ENCODE assay signal across 19 cellular contexts in the genomic region with DNA sequence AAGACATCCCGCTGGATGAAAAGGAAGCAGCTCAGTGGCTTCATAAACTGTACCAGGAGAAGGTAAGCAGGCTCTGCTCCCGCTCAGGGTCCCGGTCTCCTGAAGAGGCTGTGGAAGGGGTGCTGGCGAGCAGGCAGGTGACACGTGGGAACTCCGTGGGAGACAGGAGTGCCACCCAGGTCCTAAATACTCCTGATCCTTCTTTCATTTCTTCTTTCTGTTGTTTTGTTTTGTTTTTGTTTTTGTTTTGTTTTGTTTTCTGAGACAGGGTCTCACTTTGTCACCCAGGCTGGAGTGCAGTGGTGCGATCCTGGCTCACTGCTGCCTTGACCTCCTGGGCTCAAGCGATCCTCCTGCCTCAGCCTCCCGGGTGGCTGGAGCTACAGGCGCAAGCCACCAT. TPM values are rescaled to one million over a fixed set of nuclear protein-coding genes. Genes with fewer than 3 reads are reported as not detected.
DNase-seq lines count a peak whose midpoint lies in the region; ATAC-seq, FAIRE-seq and TF ChIP-seq lines count a peak whose summit lies in the region.
"Had no signal": no experiment of that assay in that cellular context is flagged by ENCODE, and none has a peak within 500 bp of the region (broad histone marks: within the 10 kb centered on the region; RNA-seq: fewer than 3 reads in every experiment).

No MANE protein-coding gene starts in this region.

- H3K4me3 Mint-ChIP-seq in activated T-cell treated with anti-CD3 and anti-CD28 coated beads, Interleukin-2, amount 50 U/mL, for 24 hours = no peak overlapping the region
- no peak overlapping the region for H3K4me3 Mint-ChIP-seq in stimulated activated naive B cell treated with anti-CD40 and anti-IgM and Interleukin-4, amounts not matched to agents 10 μg/mL and 1 μg/mL and 100 μg/mL, for 72 hours
- H3K4me3 Mint-ChIP-seq: CD4-positive, CD25-positive, alpha-beta regulatory T cell; GM23338; H9 had no signal

- no peaks in the 10 kb centered on the region for H3K9me1 ChIP-seq in K562 (ENCODE audit: control insufficient read depth, insufficient read depth, low read length)

- TF ChIP-seq EP300 in K562 (IDR thresholded peaks at IDR 0.05; ENCODE audit: low read length) = no peak

- POLR2A ChIA-PET in K562 (lab: Yijun Ruan, JAX) = interaction anchor here (1.7 kb wide), 1 partner anchor 20 kb away, joined by 6 read pairs; no protein-coding TSS in a partner anchor

- intact Hi-C loops in K562 (cut with micrococcal nuclease) = no loop called here

- no peak overlapping the region for H3K9ac ChIP-seq in K562 (ENCODE audit: insufficient read depth in 1 of 2, low read depth in 2 of 2, low read length in 2 of 2)
- H3K9ac ChIP-seq: BLaER1 had no signal

- ATAC-seq in K562 (no peak), HG03469 (IDR thresholded peaks at IDR 0.05; ENCODE audit: unreplicated experiment) (no peak)
- ATAC-seq in stimulated activated naive B cell treated with anti-CD40 and anti-IgM and Interleukin-4, amounts not matched to agents 10 μg/mL and 1 μg/mL and 100 μg/mL, for 72 hours (replicated peaks) = no peak
- ATAC-seq: GM23338 had no signal

- H3K27me3 ChIP-seq in H7 (ENCODE audit: control insufficient read depth, insufficient read depth, low read length) (no peaks in the 10 kb centered on the region), K562 (ENCODE audit: control insufficient read depth in 2 of 2, insufficient read depth in 2 of 2, low read length in 2 of 2) (no peaks in the 10 kb centered on the region), MG63 (no peaks in the 10 kb centered on the region)

- no peaks in the 10 kb centered on the region for H3K9me3 ChIP-seq in K562 (replicated peaks; ENCODE audit: control insufficient read depth, insufficient read depth, low read depth, low read length)
- no peaks in the 10 kb centered on the region for H3K9me3 ChIP-seq in MG63
- H3K9me3 ChIP-seq: BLaER1 had no signal

- H3K4me2 ChIP-seq in K562 (ENCODE audit: insufficient read depth, low read length) = no peak overlapping the region
- H3K4me2 ChIP-seq: GM23338 had no signal

- no TSS peak for BruUV-seq in K562 (replicated peaks; lab: Mats Ljungman, UMichigan)

- H4K20me1 ChIP-seq in K562 (replicated peaks; ENCODE audit: control insufficient read depth, insufficient read depth, low read length) = no peaks in the 10 kb centered on the region

- H3K27ac ChIP-seq in K562 (ENCODE audit: extremely low read depth, low read depth, low read length) = no peak overlapping the region
- H3K27ac ChIP-seq: BLaER1, HL-60 had no signal

- 97% methylated on average over 10 of the region's 10 CpGs for WGBS in K562 (ENCODE audit: insufficient coverage, low coverage, missing lambda C conversion rate)

- CTCF ChIA-PET in K562 (lab: Yijun Ruan, JAX; ENCODE audit: low intra/inter-chr PET ratio) = no interaction called here

- no peaks in the 10 kb centered on the region for H3K9me3 Mint-ChIP-seq in activated T-cell treated with anti-CD3 and anti-CD28 coated beads, Interleukin-2, amount 50 U/mL, for 24 hours
- H3K9me3 Mint-ChIP-seq in stimulated activated naive B cell treated with anti-CD40 and anti-IgM and Interleukin-4, amounts not matched to agents 10 μg/mL and 1 μg/mL and 100 μg/mL, for 72 hours = no peaks in the 10 kb centered on the region
- H3K9me3 Mint-ChIP-seq: CD4-positive, CD25-positive, alpha-beta regulatory T cell; GM23338 had no signal

- H3K4me3 ChIP-seq in H7 (ENCODE audit: insufficient read depth, low read depth, low read length) (no peak overlapping the region), K562 (no peak overlapping the region), MG63 (no peak overlapping the region)
- H3K4me3 ChIP-seq: BLaER1, GM23338 had no signal

- no peak for DNase-seq in activated T-cell treated with anti-CD3 and anti-CD28 coated beads, Interleukin-2, amount 50 U/mL, for 24 hours
- no peak for DNase-seq in activated T-cell treated with anti-CD3 and anti-CD28 coated beads for 4 hours
- DNase-seq in H7 = peak; percentile 35
- DNase-seq in K562 (ENCODE audit: extremely low read depth in 1 of 4, low spot score in 3 of 4) = no peak
- DNase-seq in stimulated activated naive B cell treated with anti-CD40 and anti-IgM and Interleukin-4, amounts not matched to agents 10 μg/mL and 1 μg/mL and 100 μg/mL, for 72 hours = no peak
- no peak for DNase-seq in MG63
- no peak for DNase-seq in GM19240 (ENCODE audit: insufficient read length, low spot score)
- DNase-seq: 8988T; AML-193; CD4-positive, CD25-positive, alpha-beta regulatory T cell; DMS53; GF-D8; H9; KBM-7 had no signal

- peaks cover 6 to 38% of the 10 kb centered on the region in 2 experiments; a peak in 4 of 5 replicates for H3K4me1 ChIP-seq in K562 (replicated peaks in 1 of 2; ENCODE audit: control insufficient read depth in 2 of 2, insufficient read depth in 2 of 2, low read length in 2 of 2)

- in situ Hi-C loops in K562 (cut with MboI) = no loop called here

- H3K79me2 ChIP-seq in K562 (ENCODE audit: control insufficient read depth, insufficient read depth, low read length) = no peaks in the 10 kb centered on the region

- no peaks in the 10 kb centered on the region for H3K27me3 Mint-ChIP-seq in activated T-cell treated with anti-CD3 and anti-CD28 coated beads, Interleukin-2, amount 50 U/mL, for 24 hours
- H3K27me3 Mint-ChIP-seq in stimulated activated naive B cell treated with anti-CD40 and anti-IgM and Interleukin-4, amounts not matched to agents 10 μg/mL and 1 μg/mL and 100 μg/mL, for 72 hours = no peaks in the 10 kb centered on the region
- H3K27me3 Mint-ChIP-seq: CD4-positive, CD25-positive, alpha-beta regulatory T cell had no signal

- TF ChIP-seq CTCF in K562 (IDR thresholded peaks at IDR 0.05 in 2 of 3, conservative IDR thresholded peaks at IDR 0.05 in 1 of 3; ENCODE audit: insufficient read depth in 2 of 3, low read depth in 1 of 3, low read length in 3 of 3) = no peak

- H2AFZ ChIP-seq in K562 (ENCODE audit: low read depth, low read length) = no peak overlapping the region
- H2AFZ ChIP-seq: GM23338 had no signal

- peak overlapping the region; percentile 50 for H3K27ac Mint-ChIP-seq in activated T-cell treated with anti-CD3 and anti-CD28 coated beads, Interleukin-2, amount 50 U/mL, for 24 hours
- peak overlapping the region; percentile 79 for H3K27ac Mint-ChIP-seq in stimulated activated naive B cell treated with anti-CD40 and anti-IgM and Interleukin-4, amounts not matched to agents 10 μg/mL and 1 μg/mL and 100 μg/mL, for 72 hours
- H3K27ac Mint-ChIP-seq: CD4-positive, CD25-positive, alpha-beta regulatory T cell; GM23338; H9 had no signal

- FAIRE-seq in K562 (lab: Jason Lieb, UNC) = no peak
- FAIRE-seq: GM19239 had no signal

- peaks cover 12% of the 10 kb centered on the region for H3K4me1 Mint-ChIP-seq in activated T-cell treated with anti-CD3 and anti-CD28 coated beads, Interleukin-2, amount 50 U/mL, for 24 hours (ENCODE audit: low read depth)
- peaks cover 15 to 19% of the 10 kb centered on the region in 2 donors for H3K4me1 Mint-ChIP-seq in stimulated activated naive B cell treated with anti-CD40 and anti-IgM and Interleukin-4, amounts not matched to agents 10 μg/mL and 1 μg/mL and 100 μg/mL, for 72 hours

- no peaks in the 10 kb centered on the region for H3K36me3 ChIP-seq in H7 (replicated peaks; ENCODE audit: control insufficient read depth, insufficient read depth, low read length)
- H3K36me3 ChIP-seq in K562 (ENCODE audit: control insufficient read depth, insufficient read depth, low read length) = peaks cover 55% of the 10 kb centered on the region; the same call in 2 of the 3 replicates
- peaks cover 68% of the 10 kb centered on the region for H3K36me3 ChIP-seq in MG63

- peaks cover 64% of the 10 kb centered on the region for H3K36me3 Mint-ChIP-seq in activated T-cell treated with anti-CD3 and anti-CD28 coated beads, Interleukin-2, amount 50 U/mL, for 24 hours (ENCODE audit: low read depth)
- peaks cover 26 to 46% of the 10 kb centered on the region in 2 donors for H3K36me3 Mint-ChIP-seq in stimulated activated naive B cell treated with anti-CD40 and anti-IgM and Interleukin-4, amounts not matched to agents 10 μg/mL and 1 μg/mL and 100 μg/mL, for 72 hours

- no peak for TF ChIP-seq POLR2A in K562 (conservative IDR thresholded peaks at IDR 0.05)

- TF ChIP-seq RAD21 in K562 (CRISPR knock-in tag; conservative IDR thresholded peaks at IDR 0.05 in 1 of 2, IDR thresholded peaks at IDR 0.05 in 1 of 2) = no peak

RNA-seq across cellular contexts. Expression of a gene that starts 34.0 kb away (rescaled TPM):
- total RNA-seq in H7 (2014; rRNA removed; shearing (Covaris generic)) = 24.8 and 34.5 TPM in 2 replicates
- 206 and 248 TPM in 2 replicates for total RNA-seq in K562 (2011; cell fraction: chromatin; rRNA removed; ENCODE audit: low replicate concordance)
- 84.7 and 101 TPM in 2 replicates for total RNA-seq in K562 (2011; cell fraction: nucleolus; rRNA removed)
- 136 and 156 TPM in 2 replicates for total RNA-seq in K562 (2011; cell fraction: nucleoplasm; rRNA removed)
- total RNA-seq in K562 (2014; rRNA removed) = 18.6 and 26.0 TPM in 2 replicates
- total RNA-seq in K562 (2014; rRNA removed; fragmentation: Illumina TruSeq; extraction: Trizol) = 31.0 and 32.8 TPM in 2 replicates
- total RNA-seq in K562 (2015; rRNA removed; fragmentation: Illumina TruSeq; extraction: Trizol) = 27.3 and 30.0 TPM in 2 replicates
- 33.8 and 40.5 TPM in 2 replicates for total RNA-seq in K562 (2021)
- polyA plus RNA-seq in K562 (2011; rRNA removed) = 24.3 and 25.4 TPM in 2 replicates
- polyA plus RNA-seq in K562 (2011; cell fraction: cytosol; rRNA removed) = 15.0 and 18.0 TPM in 2 replicates
- polyA plus RNA-seq in K562 (2011; cell fraction: nucleus; rRNA removed) = 90.3 and 102 TPM in 2 replicates
- polyA plus RNA-seq in K562 (2012) = 22.2 and 26.6 TPM in 2 replicates
- polyA plus RNA-seq in K562 (2014; fragmentation: Illumina TruSeq; extraction: Trizol) = 27.5 and 28.9 TPM in 2 replicates
- 1 to 10 TPM; 1.1 to 1.3 TPM for polyA plus RNA-seq in K562 (2014; fragmentation: Nextera tagmentation; extraction: Ambion mirVana)
- polyA plus RNA-seq in K562 (2014; rRNA removed) = 20.4 and 21.5 TPM in 2 replicates
- 31.9 and 33.4 TPM in 2 replicates for polyA minus RNA-seq in K562 (2011; rRNA and poly(A)+ RNA removed)
- polyA minus RNA-seq in K562 (2011; cell fraction: cytosol; rRNA and poly(A)+ RNA removed) = 13.8 and 16.4 TPM in 2 replicates
- polyA minus RNA-seq in K562 (2011; cell fraction: nucleus; rRNA and poly(A)+ RNA removed) = 27.6 and 38.5 TPM in 2 replicates
- 18.3 and 33.7 TPM in 2 replicates for total RNA-seq in MG63 (2014; rRNA removed; shearing (Covaris generic); ENCODE audit: low replicate concordance)
